In genomic region chr2:174753038-174753633, GRCh38 we compare ENCODE assay signal across 1 cellular context.
TF ChIP-seq lines count a peak whose summit lies in the region.

No MANE protein-coding gene starts in this region.

TF ChIP-seq in GM12878, 131 proteins besides CTCF, POLR2A, EP300 and RAD21 (continued from another document and continues in another):
- TF ChIP-seq ZNF687 (IDR thresholded peaks at IDR 0.05): no peak
- TF ChIP-seq E4F1 (IDR thresholded peaks at IDR 0.05; ENCODE audit: borderline replicate concordance, partially characterized antibody): no peak
- TF ChIP-seq MAX (IDR thresholded peaks at IDR 0.05; ENCODE audit: low read depth, low read length): no peak
- TF ChIP-seq ZBTB33 (IDR thresholded peaks at IDR 0.05): no peak
- no peak for TF ChIP-seq TCF7 (IDR thresholded peaks at IDR 0.05; ENCODE audit: borderline replicate concordance)
- TF ChIP-seq BHLHE40 (IDR thresholded peaks at IDR 0.05; ENCODE audit: borderline replicate concordance in 1 of 2, low read depth in 2 of 2, low read length in 1 of 2): peak; percentile 88 to 94
- TF ChIP-seq EZH2 (IDR thresholded peaks at IDR 0.05; ENCODE audit: borderline replicate concordance, control insufficient read depth, low read depth, low read length): no peak
- TF ChIP-seq NR2C2 (IDR thresholded peaks at IDR 0.05; ENCODE audit: borderline replicate concordance, control insufficient read depth, insufficient read length, low read depth): no peak
- TF ChIP-seq IKZF1 (conservative IDR thresholded peaks at IDR 0.05): peak; percentile 50
- no peak for TF ChIP-seq PML (IDR thresholded peaks at IDR 0.05; ENCODE audit: low read length)
- no peak for TF ChIP-seq NRF1 (conservative IDR thresholded peaks at IDR 0.05; ENCODE audit: low read depth, low read length)
- peak; percentile 52; the same call in 1 of the 2 replicates for TF ChIP-seq MEF2A (IDR thresholded peaks at IDR 0.05; ENCODE audit: insufficient read depth, low read depth, low read length)
- no peak for TF ChIP-seq SREBF2 (IDR thresholded peaks at IDR 0.05; ENCODE audit: low read length)
- TF ChIP-seq POLR2AphosphoS5 (IDR thresholded peaks at IDR 0.05; ENCODE audit: low read length): no peak
- no peak for TF ChIP-seq HDAC2 (IDR thresholded peaks at IDR 0.05)
- no peak for TF ChIP-seq IRF5 (IDR thresholded peaks at IDR 0.05; ENCODE audit: borderline replicate concordance)
- no peak for TF ChIP-seq NBN (IDR thresholded peaks at IDR 0.05)
- TF ChIP-seq EED (IDR thresholded peaks at IDR 0.05; ENCODE audit: low read depth): no peak
- TF ChIP-seq ESRRA (IDR thresholded peaks at IDR 0.05; ENCODE audit: low read length): no peak
- no peak for TF ChIP-seq TBL1XR1 (IDR thresholded peaks at IDR 0.05; ENCODE audit: low read depth, low read length)
- TF ChIP-seq CUX1 (IDR thresholded peaks at IDR 0.05; ENCODE audit: insufficient replicate concordance, low read depth, low read length): no peak
- peak; percentile 34; the same call in 1 of the 2 replicates for TF ChIP-seq BCL11A (IDR thresholded peaks at IDR 0.05; ENCODE audit: low read depth, low read length)
- TF ChIP-seq CHD4 (IDR thresholded peaks at IDR 0.05): no peak
- no peak for TF ChIP-seq JUNB (IDR thresholded peaks at IDR 0.05)
- TF ChIP-seq SIX5 (IDR thresholded peaks at IDR 0.05; ENCODE audit: low read depth, low read length, severe bottlenecking): no peak
- no peak for TF ChIP-seq RFX5 (IDR thresholded peaks at IDR 0.05; ENCODE audit: low read depth, low read length)
- TF ChIP-seq MEF2B (IDR thresholded peaks at IDR 0.05; ENCODE audit: partially characterized antibody, poor library complexity, severe bottlenecking): peak; percentile 85
- no peak for TF ChIP-seq SP1 (IDR thresholded peaks at IDR 0.05; ENCODE audit: low read depth, low read length)
- no peak for TF ChIP-seq CEBPB (IDR thresholded peaks at IDR 0.05; ENCODE audit: borderline replicate concordance in 1 of 2, low read depth in 2 of 2, low read length in 2 of 2)
- TF ChIP-seq TCF12 (IDR thresholded peaks at IDR 0.05; ENCODE audit: low read depth, low read length): 0 out of 2 replicates have a peak, but pooled peaks have one; percentile 21
- no peak for TF ChIP-seq MYC (IDR thresholded peaks at IDR 0.05; ENCODE audit: insufficient read depth, insufficient read length, insufficient replicate concordance, low read length, severe bottlenecking)
- peak; percentile 63; the same call in 1 of the 2 replicates for TF ChIP-seq BMI1 (IDR thresholded peaks at IDR 0.05; ENCODE audit: borderline replicate concordance)
- TF ChIP-seq ATF3 (IDR thresholded peaks at IDR 0.05; ENCODE audit: borderline replicate concordance, extremely low read depth, low read depth, low read length): no peak
- TF ChIP-seq SUZ12 (IDR thresholded peaks at IDR 0.05; ENCODE audit: unreplicated experiment): no peak
- no peak for TF ChIP-seq SRF (IDR thresholded peaks at IDR 0.05; ENCODE audit: low read depth in 2 of 2, low read length in 2 of 2)
- no peak for TF ChIP-seq MLLT1 (IDR thresholded peaks at IDR 0.05)
- no peak for TF ChIP-seq ZZZ3 (IDR thresholded peaks at IDR 0.05; ENCODE audit: control insufficient read depth, insufficient read length, low read depth)
- no peak for TF ChIP-seq USF2 (IDR thresholded peaks at IDR 0.05; ENCODE audit: borderline replicate concordance, low read depth, low read length)
- no peak for TF ChIP-seq ZNF384 (IDR thresholded peaks at IDR 0.05; ENCODE audit: borderline replicate concordance, low read depth, low read length)
- no peak for TF ChIP-seq SMAD1 (IDR thresholded peaks at IDR 0.05; ENCODE audit: low read depth, partially characterized antibody)
- TF ChIP-seq POLR2AphosphoS2 (IDR thresholded peaks at IDR 0.05; ENCODE audit: low read depth, low read length): no peak
- no peak for TF ChIP-seq KAT2A (conservative IDR thresholded peaks at IDR 0.05; ENCODE audit: control insufficient read depth, low read depth, low read length)
- no peak for TF ChIP-seq PBX3 (IDR thresholded peaks at IDR 0.05; ENCODE audit: insufficient replicate concordance, low read depth, low read length)
- TF ChIP-seq KLF5 (IDR thresholded peaks at IDR 0.05; ENCODE audit: partially characterized antibody): no peak
